ENCODE assay signal across 29 cellular contexts in the genomic region with DNA sequence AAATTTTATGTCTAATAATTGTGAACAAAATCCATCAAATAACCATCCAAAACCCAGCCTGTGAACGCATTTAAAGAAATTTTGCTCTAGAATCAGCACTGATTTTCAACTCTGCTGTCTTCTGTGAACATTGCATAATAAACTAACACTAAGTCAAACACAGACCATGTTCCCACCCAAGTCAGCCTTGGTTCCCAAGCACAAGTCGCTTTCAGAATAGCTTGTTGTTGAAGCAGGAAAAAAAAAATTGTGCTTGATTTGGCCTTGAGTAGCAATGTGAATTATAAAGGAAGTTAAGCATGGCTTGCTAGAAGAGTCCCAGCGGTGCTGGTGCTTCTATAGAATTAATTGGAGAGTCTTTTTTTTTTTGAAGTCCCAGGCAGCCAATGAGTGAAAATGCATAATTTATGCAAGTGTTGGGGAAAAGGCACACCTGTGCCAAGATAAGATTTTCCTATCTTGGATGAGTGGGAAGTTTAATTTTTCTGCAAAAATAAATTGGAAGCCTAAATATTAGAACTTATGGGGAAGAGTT. TPM values are rescaled to one million over a fixed set of nuclear protein-coding genes. Genes with fewer than 3 reads are reported as not detected.
"Had no signal": no experiment of that assay in that cellular context is flagged by ENCODE, and none has a peak within 500 bp of the region (broad histone marks: within the 10 kb centered on the region; RNA-seq: fewer than 3 reads in every experiment).

No MANE protein-coding gene starts in this region.

- H3K4me3 Mint-ChIP-seq: natural killer cell treated with Interleukin-12 subunit alpha and Interleukin-12 subunit beta and Interleukin-15 and Interleukin-18, amount 100 ng/mL, for 72 hours; nephron progenitor cell; neural crest cell; stimulated activated effector memory CD8-positive, alpha-beta T cell treated with anti-CD3 and anti-CD28 coated beads, Interleukin-12 subunit alpha, Interleukin-12 subunit beta, amount 100 ng/mL, for 72 hours; stimulated activated naive B cell treated with anti-CD40 and anti-IgM and Interleukin-4, amounts not matched to agents 10 μg/mL and 1 μg/mL and 100 μg/mL, for 72 hours; stimulated activated naive CD8-positive, alpha-beta T cell treated with anti-CD3 and anti-CD28 coated beads, Interleukin-15, Interleukin-2, amounts not matched to agents 100 ng/mL and 50 ng/mL, for 24 hours had no signal

- H3K36me3 ChIP-seq: neutrophil, right lobe of liver, sigmoid colon, stomach, thoracic aorta, thyroid gland, tibial nerve, upper lobe of left lung, vagina had no signal

- H3K27me3 Mint-ChIP-seq: natural killer cell treated with Interleukin-12 subunit alpha and Interleukin-12 subunit beta and Interleukin-15 and Interleukin-18, amount 100 ng/mL, for 72 hours; progenitor cell of endocrine pancreas; stimulated activated naive B cell treated with anti-CD40 and anti-IgM and Interleukin-4, amounts not matched to agents 10 μg/mL and 1 μg/mL and 100 μg/mL, for 72 hours; stimulated activated naive CD8-positive, alpha-beta T cell treated with anti-CD3 and anti-CD28 coated beads, Interleukin-15, Interleukin-2, amounts not matched to agents 100 ng/mL and 50 ng/mL, for 24 hours had no signal

- DNase-seq: nephron progenitor cell; nucleus accumbens; posterior cingulate gyrus; psoas muscle; right cardiac atrium; right lobe of liver; sigmoid colon; small intestine; stimulated activated CD4-positive, alpha-beta T cell treated with anti-CD3 and anti-CD28 coated beads, Interleukin-15, amount 100 ng/mL, for 24 hours; stimulated activated CD4-positive, alpha-beta T cell treated with anti-CD3 and anti-CD28 coated beads, Interleukin-2, amount 100 ng/mL, for 24 hours; stimulated activated CD4-positive, alpha-beta T cell treated with anti-CD3 and anti-CD28 coated beads, Interleukin-2, amount 100 ng/mL, for 48 hours; stimulated activated CD4-positive, alpha-beta T cell treated with anti-CD3 and anti-CD28 coated beads, Interleukin-4, amount 100 ng/mL, for 24 hours; stimulated activated naive B cell treated with anti-CD40 and anti-IgM and Interleukin-4, amounts not matched to agents 10 μg/mL and 1 μg/mL and 100 μg/mL, for 72 hours; stimulated activated naive CD4-positive, alpha-beta T cell treated with Interleukin-2 at 50 U/mL for 16 hours; stomach; thyroid gland; trophoblast cell; upper lobe of left lung had no signal

- H3K4me1 Mint-ChIP-seq: nephron progenitor cell; neural crest cell; stimulated activated effector memory CD8-positive, alpha-beta T cell treated with anti-CD3 and anti-CD28 coated beads, Interleukin-12 subunit alpha, Interleukin-12 subunit beta, amount 100 ng/mL, for 72 hours; stimulated activated naive B cell treated with anti-CD40 and anti-IgM and Interleukin-4, amounts not matched to agents 10 μg/mL and 1 μg/mL and 100 μg/mL, for 72 hours had no signal

- H3K27me3 ChIP-seq: neutrophil, right lobe of liver, sigmoid colon, stomach, thyroid gland, tibial nerve, upper lobe of left lung, vagina had no signal

- H3K27ac ChIP-seq: neutrophil, parathyroid adenoma, psoas muscle, right lobe of liver, sigmoid colon, thoracic aorta, thyroid gland, tibial nerve, upper lobe of left lung, vagina had no signal

- H3K9me3 ChIP-seq: neutrophil, psoas muscle, right lobe of liver, sigmoid colon, stomach, thoracic aorta, thyroid gland, tibial nerve, upper lobe of left lung, vagina had no signal

- H3K9me3 Mint-ChIP-seq: neural crest cell; stimulated activated effector memory CD8-positive, alpha-beta T cell treated with anti-CD3 and anti-CD28 coated beads, Interleukin-12 subunit alpha, Interleukin-12 subunit beta, amount 100 ng/mL, for 72 hours; stimulated activated naive B cell treated with anti-CD40 and anti-IgM and Interleukin-4, amounts not matched to agents 10 μg/mL and 1 μg/mL and 100 μg/mL, for 72 hours had no signal

- ATAC-seq: natural killer cell treated with Interleukin-12 subunit alpha and Interleukin-12 subunit beta and Interleukin-15 and Interleukin-18, amount 100 ng/mL, for 72 hours; psoas muscle; right cardiac atrium; right lobe of liver; stimulated activated effector memory CD8-positive, alpha-beta T cell treated with anti-CD3 and anti-CD28 coated beads, Interleukin-12 subunit alpha, Interleukin-12 subunit beta, amount 100 ng/mL, for 72 hours; stimulated activated naive B cell treated with anti-CD40 and anti-IgM and Interleukin-4, amounts not matched to agents 10 μg/mL and 1 μg/mL and 100 μg/mL, for 72 hours had no signal

- H3K36me3 Mint-ChIP-seq: natural killer cell treated with Interleukin-12 subunit alpha and Interleukin-12 subunit beta and Interleukin-15 and Interleukin-18, amount 100 ng/mL, for 72 hours; stimulated activated effector memory CD8-positive, alpha-beta T cell treated with anti-CD3 and anti-CD28 coated beads, Interleukin-12 subunit alpha, Interleukin-12 subunit beta, amount 100 ng/mL, for 72 hours; stimulated activated naive B cell treated with anti-CD40 and anti-IgM and Interleukin-4, amounts not matched to agents 10 μg/mL and 1 μg/mL and 100 μg/mL, for 72 hours had no signal

- H3K4me1 ChIP-seq: parathyroid adenoma, psoas muscle, right lobe of liver, stomach, thyroid gland, tibial nerve, upper lobe of left lung, vagina had no signal

- H3K27ac Mint-ChIP-seq: natural killer cell treated with Interleukin-12 subunit alpha and Interleukin-12 subunit beta and Interleukin-15 and Interleukin-18, amount 100 ng/mL, for 72 hours; nephron progenitor cell; progenitor cell of endocrine pancreas; stimulated activated effector memory CD8-positive, alpha-beta T cell treated with anti-CD3 and anti-CD28 coated beads, Interleukin-12 subunit alpha, Interleukin-12 subunit beta, amount 100 ng/mL, for 72 hours; stimulated activated naive B cell treated with anti-CD40 and anti-IgM and Interleukin-4, amounts not matched to agents 10 μg/mL and 1 μg/mL and 100 μg/mL, for 72 hours; stimulated activated naive CD8-positive, alpha-beta T cell treated with anti-CD3 and anti-CD28 coated beads, Interleukin-15, Interleukin-2, amounts not matched to agents 100 ng/mL and 50 ng/mL, for 24 hours had no signal

- FAIRE-seq: small intestine, urothelium cell line had no signal

- H3K4me3 ChIP-seq: psoas muscle, right lobe of liver, sigmoid colon, stomach, thoracic aorta, thyroid gland, tibial nerve, upper lobe of left lung, vagina had no signal

RNA-seq across cellular contexts. Expression of a gene that starts 42.1 kb away (rescaled TPM):
- total RNA-seq: natural killer cell treated with Interleukin-12 subunit alpha and Interleukin-12 subunit beta and Interleukin-15 and Interleukin-18, amount 100 ng/mL, for 72 hours had no signal
